35 cellular contexts compared by ENCODE assay signal in the genomic region with DNA sequence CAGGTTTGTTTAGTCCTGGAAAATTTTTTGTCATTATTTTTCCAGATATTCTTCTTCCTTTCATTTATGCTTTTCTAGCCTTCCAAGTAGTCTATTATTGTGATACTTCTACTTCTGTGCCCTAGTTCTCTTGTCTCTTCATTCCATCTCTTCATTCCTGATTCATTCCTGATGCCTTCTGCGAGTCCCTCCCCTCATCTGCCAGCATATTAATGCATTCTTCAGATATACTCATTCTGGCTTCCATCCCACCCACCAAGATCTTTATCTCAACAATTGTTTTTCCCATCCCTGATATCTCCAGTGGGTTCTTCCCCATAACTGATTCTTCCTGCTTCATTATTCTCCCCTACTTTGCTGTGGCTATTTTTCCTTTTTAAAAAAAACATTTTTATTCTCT.
"Had no signal": no experiment of that assay in that cellular context is flagged by ENCODE, and none has a peak within 500 bp of the region (broad histone marks: within the 10 kb centered on the region; RNA-seq: fewer than 3 reads in every experiment).

No MANE protein-coding gene starts in this region.

- H3K27ac ChIP-seq: cardiac muscle cell, colonic mucosa, Peyer's patch, SJSA1, VCaP had no signal

- H3K9me3 ChIP-seq: colonic mucosa, MG63, Peyer's patch, SJSA1 had no signal

- H3K4me3 Mint-ChIP-seq: activated B cell treated with CpG ODN at 0.5 μM for 24 hours; activated CD4-positive, alpha-beta memory T cell treated with anti-CD3 and anti-CD28 coated beads for 36 hours; activated naive CD4-positive, alpha-beta T cell treated with anti-CD3 and anti-CD28 coated beads for 36 hours; activated T-cell treated with anti-CD3 and anti-CD28 coated beads, Interleukin-2, amount 50 U/mL, for 4 hours; activated T-helper 1 cell treated with anti-CD3 and anti-CD28 coated beads, Interleukin-12 subunit alpha, Interleukin-12 subunit beta, Interleukin-2, Interleukin-4 antibody, amounts not matched to agents 30 ng/mL and 10 ng/mL and 1 ng/mL, durations not matched to agents 14 hours and 24 hours and 36 hours; central memory CD8-positive, alpha-beta T cell had no signal

- DNase-seq: activated B cell treated with CpG ODN at 0.5 μM for 24 hours; activated CD4-positive, alpha-beta memory T cell treated with anti-CD3 and anti-CD28 coated beads for 36 hours; activated CD4-positive, alpha-beta T cell treated with anti-CD3 and anti-CD28 coated beads for 4 hours; activated CD4-positive, alpha-beta T cell treated with anti-CD3 and anti-CD28 coated beads, Interleukin-2, amount 50 U/mL, for 1 hour; activated CD4-positive, CD25-positive, alpha-beta regulatory T cell treated with anti-CD3 and anti-CD28 coated beads, Interleukin-2, amount 50 U/mL, for 72 hours; activated CD8-positive, alpha-beta memory T cell treated with anti-CD3 and anti-CD28 coated beads, Interleukin-2, amount 50 U/mL, for 4 hours; activated gamma-delta T cell treated with Interleukin-2 at 50 U/mL for 16 hours; activated naive CD4-positive, alpha-beta T cell treated with anti-CD3 and anti-CD28 coated beads for 36 hours; activated T-cell treated with anti-CD3 and anti-CD28 coated beads for 4 hours; activated T-cell treated with anti-CD3 and anti-CD28 coated beads, Interleukin-2, amount 50 U/mL, for 4 hours; amniotic stem cell; aorta; colonic mucosa; MG63; NCI-H1048; NCI-H1105 treated with DMSO at 0.1 percent for 48 hours; NCI-H1436 treated with DMSO at 0.1 percent for 48 hours; NCI-H1694 treated with DMSO at 0.1 percent for 48 hours; NCI-H2029; NCI-H345; NCI-H524 treated with DMSO at 0.1 percent for 48 hours; PC-3; Peyer's patch; RPMI8226; SHP77 treated with DMSO at 0.1 percent for 48 hours; SW 1271; T-helper 1 cell; T-helper 2 cell; T-helper 9 cell had no signal

- H3K27ac Mint-ChIP-seq: activated B cell treated with CpG ODN at 0.5 μM for 24 hours; activated CD4-positive, alpha-beta memory T cell treated with anti-CD3 and anti-CD28 coated beads for 36 hours; activated naive CD4-positive, alpha-beta T cell treated with anti-CD3 and anti-CD28 coated beads for 36 hours; activated naive CD4-positive, alpha-beta T cell treated with anti-CD3 and anti-CD28 coated beads, Interleukin-2, amount 50 U/mL, for 72 hours; activated T-helper 1 cell treated with anti-CD3 and anti-CD28 coated beads, Interleukin-12 subunit alpha, Interleukin-12 subunit beta, Interleukin-2, Interleukin-4 antibody, amounts not matched to agents 30 ng/mL and 10 ng/mL and 1 ng/mL, durations not matched to agents 14 hours and 24 hours and 36 hours had no signal

- H3K9me3 Mint-ChIP-seq: activated B cell treated with CpG ODN at 0.5 μM for 24 hours; activated CD4-positive, alpha-beta memory T cell treated with anti-CD3 and anti-CD28 coated beads for 36 hours; activated naive CD4-positive, alpha-beta T cell treated with anti-CD3 and anti-CD28 coated beads for 36 hours; activated naive CD4-positive, alpha-beta T cell treated with anti-CD3 and anti-CD28 coated beads, Interleukin-2, amount 50 U/mL, for 72 hours; activated T-cell treated with anti-CD3 and anti-CD28 coated beads, Interleukin-2, amount 50 U/mL, for 4 hours; activated T-helper 1 cell treated with anti-CD3 and anti-CD28 coated beads, Interleukin-12 subunit alpha, Interleukin-12 subunit beta, Interleukin-2, Interleukin-4 antibody, amounts not matched to agents 30 ng/mL and 10 ng/mL and 1 ng/mL, durations not matched to agents 14 hours and 24 hours and 36 hours; central memory CD8-positive, alpha-beta T cell had no signal

- H3K27me3 Mint-ChIP-seq: activated B cell treated with CpG ODN at 0.5 μM for 24 hours; activated CD4-positive, alpha-beta memory T cell treated with anti-CD3 and anti-CD28 coated beads for 36 hours; central memory CD8-positive, alpha-beta T cell had no signal

- H3K27me3 ChIP-seq: cardiac muscle cell, colonic mucosa, MG63, Peyer's patch, SJSA1 had no signal

- H3K4me1 ChIP-seq: colonic mucosa, Peyer's patch, SJSA1 had no signal

- H3K36me3 ChIP-seq: cardiac muscle cell, colonic mucosa, MG63, SJSA1 had no signal

- H3K4me1 Mint-ChIP-seq: central memory CD8-positive, alpha-beta T cell had no signal

- H3K4me3 ChIP-seq: cardiac muscle cell, colonic mucosa, MG63, Peyer's patch, SJSA1 had no signal
